ENCODE assay signal across 8 cellular contexts in genomic region chr11:65454696-65455456, GRCh38. TPM values are rescaled to one million over a fixed set of nuclear protein-coding genes. Genes with fewer than 3 reads are reported as not detected.
DNase-seq lines count a peak whose midpoint lies in the region; ATAC-seq and TF ChIP-seq lines count a peak whose summit lies in the region.

No MANE protein-coding gene starts in this region.

- H3K4me1 ChIP-seq in right cardiac atrium (ENCODE audit: control insufficient read depth, insufficient read depth, low read length): no peaks in the 10 kb centered on the region

- DNase-seq in ELF-1 (ENCODE audit: low read depth, low spot score) (peak; percentile 97), LNCaP clone FGC (ENCODE audit: low read depth) (no peak), T-helper 1 cell (peak; percentile 68 to 87 (median 72)), amygdala (lab: John Stamatoyannopoulos, UW) (peak in 55 of 56 donors; percentile 31 to 90 (median 74)), right cardiac atrium (peak; percentile 91 to 97 (median 96)), retinal pigment epithelial cell (ENCODE audit: low read depth) (no peak), OCI-M2 (lab: John Stamatoyannopoulos, UW; ENCODE audit: unreplicated experiment) (no peak)

- intact Hi-C loops in right cardiac atrium (cut with DNase I): no loop called here

- H3K27ac ChIP-seq in right cardiac atrium (ENCODE audit: low read length): peak overlapping the region; percentile 79

- peak; percentile 75 for ATAC-seq in GM21619 (IDR thresholded peaks at IDR 0.05; ENCODE audit: unreplicated experiment)
- ATAC-seq in right cardiac atrium: peak; percentile 93 to 99

- TF ChIP-seq CTCF in LNCaP clone FGC (IDR thresholded peaks at IDR 0.05; ENCODE audit: control insufficient read depth, extremely low read depth, insufficient read depth) (no peak), retinal pigment epithelial cell (conservative IDR thresholded peaks at IDR 0.05; ENCODE audit: low read depth, low read length) (peak; percentile 19)

- 3% methylated on average over 47 of the region's 47 CpGs for WGBS in right cardiac atrium

- peak overlapping the region; percentile 56 for H3K4me3 ChIP-seq in LNCaP clone FGC (ENCODE audit: low read depth, low read length)
- H3K4me3 ChIP-seq in right cardiac atrium (ENCODE audit: low read length): peak overlapping the region; percentile 47
- peak overlapping the region; percentile 64 for H3K4me3 ChIP-seq in retinal pigment epithelial cell (ENCODE audit: low read length)

- H3K27me3 ChIP-seq in right cardiac atrium (ENCODE audit: control insufficient read depth, insufficient read depth): no peaks in the 10 kb centered on the region

- H3K9me3 ChIP-seq in right cardiac atrium (ENCODE audit: control insufficient read depth, low read length): no peaks in the 10 kb centered on the region

RNA-seq across cellular contexts. Expression of gene NEAT1, which starts 32.3 kb away (rescaled TPM):
- total RNA-seq in right cardiac atrium: 100 to 1,000 TPM; 346 to 441 (median 427) TPM
- polyA plus RNA-seq in right cardiac atrium: 441 TPM

RNA-seq across cellular contexts. Expression of gene MALAT1, which starts 44.0 kb away (rescaled TPM):
- total RNA-seq in right cardiac atrium: 1,000 to 10,000 TPM; 3,773 to 5,353 (median 5,000) TPM
- polyA plus RNA-seq in right cardiac atrium: 1,948 TPM

Comparison
In these comparisons a context has a peak if more than half of its experiments do, and no peak if none do; other contexts are left out.
1. DNase-seq: peak in ELF-1 (single experiment), T-helper 1 cell (5 of 5), amygdala (55 of 56) and right cardiac atrium (3 of 3); none in LNCaP clone FGC (single experiment), retinal pigment epithelial cell (single experiment) and OCI-M2 (single experiment).
2. Peak in every context shown above with its lines, with median percentiles within 50 percentile points of each other: H3K4me3 ChIP-seq.